1 cellular context compared by ENCODE assay signal in genomic region chr9:108271236-108271635, GRCh38.
TF ChIP-seq lines count a peak whose summit lies in the region.

No MANE protein-coding gene starts in this region.

TF ChIP-seq in HEK293, 187 proteins besides CTCF, POLR2A, EP300 and RAD21 (continued from another document):
- TF ChIP-seq ZNF138 (tag by site-specific recombination; IDR thresholded peaks at IDR 0.05; ENCODE audit: borderline replicate concordance), result no peak
